Comparison of ENCODE assay signal across 14 cellular contexts in genomic region chr14:82009076-82009475, GRCh38.
DNase-seq lines count a peak whose midpoint lies in the region; ATAC-seq and TF ChIP-seq lines count a peak whose summit lies in the region.
"Had no signal": no experiment of that assay in that cellular context is flagged by ENCODE, and none has a peak within 500 bp of the region (broad histone marks: within the 10 kb centered on the region; RNA-seq: fewer than 3 reads in every experiment).

No MANE protein-coding gene starts in this region.

- H3K4me1 ChIP-seq in lower lobe of right lung: no peaks in the 10 kb centered on the region
- no peaks in the 10 kb centered on the region for H3K4me1 ChIP-seq in gastroesophageal sphincter
- H3K4me1 ChIP-seq: body of pancreas had no signal

- TF ChIP-seq EP300 in gastroesophageal sphincter (IDR thresholded peaks at IDR 0.05): no peak

- peak; percentile 61 for ATAC-seq in HG03354 (IDR thresholded peaks at IDR 0.05; ENCODE audit: poor library complexity, severe bottlenecking, unreplicated experiment)
- ATAC-seq in lower lobe of right lung: no peak
- ATAC-seq in omental fat pad (ENCODE audit: low FRiP score): no peak
- ATAC-seq in gastroesophageal sphincter: no peak
- ATAC-seq: body of pancreas, right cardiac atrium had no signal

- WGBS in gastroesophageal sphincter (ENCODE audit: low coverage in 1 of 2), 2 donors: 25% methylated on average over 2 to 3 of the region's 3 CpGs

- TF ChIP-seq POLR2A in gastroesophageal sphincter (IDR thresholded peaks at IDR 0.05): no peak

- H3K36me3 ChIP-seq in lower lobe of right lung (no peaks in the 10 kb centered on the region), gastroesophageal sphincter (no peaks in the 10 kb centered on the region)

- H3K27ac ChIP-seq in lower lobe of right lung: no peak overlapping the region
- H3K27ac ChIP-seq in gastroesophageal sphincter: no peak overlapping the region
- H3K27ac ChIP-seq: body of pancreas had no signal

- intact Hi-C loops in lower lobe of right lung (cut with DNase I): no loop called here

- peak; percentile 17 for TF ChIP-seq CTCF in lower lobe of right lung (IDR thresholded peaks at IDR 0.05)
- no peak for TF ChIP-seq CTCF in omental fat pad (IDR thresholded peaks at IDR 0.05)
- peak in 1 of 4 experiments; percentile 11 for TF ChIP-seq CTCF in gastroesophageal sphincter (IDR thresholded peaks at IDR 0.05)

- H3K27me3 ChIP-seq in lower lobe of right lung (ENCODE audit: low read depth) (no peaks in the 10 kb centered on the region), gastroesophageal sphincter (no peaks in the 10 kb centered on the region)
- H3K27me3 ChIP-seq: body of pancreas had no signal

- no peak overlapping the region for H3K4me3 ChIP-seq in lower lobe of right lung
- no peak overlapping the region for H3K4me3 ChIP-seq in gastroesophageal sphincter
- H3K4me3 ChIP-seq: body of pancreas had no signal

- H3K9me3 ChIP-seq in lower lobe of right lung (no peaks in the 10 kb centered on the region), gastroesophageal sphincter (no peaks in the 10 kb centered on the region)
- H3K9me3 ChIP-seq: body of pancreas had no signal

- DNase-seq in DMS53 (lab: John Stamatoyannopoulos, UW): peak; percentile 50
- no peak for DNase-seq in DMS53 treated with DMSO at 0.1 percent for 48 hours (lab: John Stamatoyannopoulos, UW; ENCODE audit: unreplicated experiment)
- DNase-seq in RKO (ENCODE audit: low spot score): peak; percentile 3
- DNase-seq in lower lobe of right lung: no peak
- no peak for DNase-seq in activated CD4-positive, alpha-beta T cell treated with anti-CD3 and anti-CD28 coated beads for 4 hours
- no peak for DNase-seq in omental fat pad (ENCODE audit: low spot score)
- DNase-seq: activated CD4-positive, alpha-beta T cell treated with anti-CD3 and anti-CD28 coated beads for 1 hour; body of pancreas; DMS79; hypothalamus; right cardiac atrium; SHP77 had no signal

Comparison
In these comparisons a context has a peak if more than half of its experiments do, and no peak if none do; other contexts are left out.
1. DNase-seq: peak in DMS53 (single experiment) and RKO (single experiment); none in DMS53 treated with DMSO at 0.1 percent for 48 hours (single experiment), lower lobe of right lung (single experiment), activated CD4-positive, alpha-beta T cell treated with anti-CD3 and anti-CD28 coated beads for 4 hours (0 of 2) and omental fat pad (single experiment).